9 cellular contexts compared by ENCODE assay signal in the genomic region with DNA sequence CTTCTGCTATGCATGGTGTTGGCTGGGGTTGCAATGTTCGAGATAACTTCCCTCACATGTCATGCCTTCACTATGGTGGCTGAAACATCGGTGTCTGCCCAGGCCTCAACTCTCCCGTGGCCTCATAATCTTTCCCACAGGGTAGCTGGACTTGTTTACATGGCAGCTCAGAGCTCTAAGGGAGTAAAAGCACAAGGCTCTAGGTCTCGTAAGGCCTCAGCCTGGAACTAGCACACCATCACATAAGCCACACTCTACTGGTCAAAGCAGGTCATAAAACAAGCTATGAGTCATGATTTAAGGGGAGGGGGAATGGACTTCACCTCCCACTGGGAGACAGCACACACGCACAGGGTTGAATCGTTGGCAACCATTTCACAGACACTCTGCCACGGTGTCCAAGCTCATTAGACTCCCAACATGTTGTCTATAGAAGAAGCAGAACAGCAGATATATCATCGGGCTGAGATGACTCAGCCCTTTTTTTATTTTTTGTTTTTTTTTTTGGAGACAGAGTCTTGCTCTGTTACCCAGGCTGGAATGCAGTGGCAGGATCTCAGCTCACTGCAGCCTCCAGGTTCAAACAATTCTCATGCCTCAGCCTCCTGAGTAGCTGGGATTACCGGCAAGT.
DNase-seq lines count a peak whose midpoint lies in the region; ATAC-seq, FAIRE-seq and TF ChIP-seq lines count a peak whose summit lies in the region.
"Had no signal": no experiment of that assay in that cellular context is flagged by ENCODE, and none has a peak within 500 bp of the region (broad histone marks: within the 10 kb centered on the region; RNA-seq: fewer than 3 reads in every experiment).

No MANE protein-coding gene starts in this region.

- dilution Hi-C loops in endothelial cell of umbilical vein (cut with MboI; ENCODE audit: extremely low pct_ligation_motif_present, low sequenced_read_pairs), result no loop called here

- H3K9ac ChIP-seq in endothelial cell of umbilical vein (replicated peaks; ENCODE audit: extremely low read depth, insufficient read depth, low read length), result peak overlapping the region; percentile 1
- H3K9ac ChIP-seq in muscle layer of colon (ENCODE audit: low read length), result no peak overlapping the region

- no peaks in the 10 kb centered on the region for H3K9me1 ChIP-seq in endothelial cell of umbilical vein (replicated peaks; ENCODE audit: control insufficient read depth, extremely low read depth, insufficient read depth, low read length)

- H3K9me3 Mint-ChIP-seq in stimulated activated effector memory CD8-positive, alpha-beta T cell treated with anti-CD3 and anti-CD28 coated beads, Interleukin-12 subunit alpha, Interleukin-12 subunit beta, amount 100 ng/mL, for 72 hours, result no peaks in the 10 kb centered on the region

- CTCF ChIA-PET in endothelial cell of umbilical vein (lab: Charles Lee), result interaction anchor here (0.6 to 4.4 kb wide), 13 partner anchors 10 to 119 kb away, joined by 3 to 26 read pairs (median 5); no protein-coding TSS in a partner anchor

- DNase-seq in AG10803 (ENCODE audit: low read depth) (peak; percentile 100), NB4 (ENCODE audit: low read depth) (peak; percentile 83), endothelial cell of umbilical vein (ENCODE audit: low read depth, low spot score) (peak; percentile 89), Kasumi-1 (lab: John Stamatoyannopoulos, UW) (no peak), activated T-cell treated with anti-CD3 and anti-CD28 coated beads for 4 hours (no peak)
- no peak for DNase-seq in stimulated activated effector memory CD8-positive, alpha-beta T cell treated with anti-CD3 and anti-CD28 coated beads, Interleukin-12 subunit alpha, Interleukin-12 subunit beta, amount 100 ng/mL, for 72 hours (ENCODE audit: low spot score in 2 of 2)
- DNase-seq in activated effector memory CD4-positive, alpha-beta T cell treated with anti-CD3 and anti-CD28 coated beads, Interleukin-2, amount 50 U/mL, for 16 hours, result no peak
- DNase-seq: right lobe of liver had no signal

- H3K4me3 ChIP-seq in AG10803 (ENCODE audit: low read length), result no peak overlapping the region
- H3K4me3 ChIP-seq in NB4 (ENCODE audit: low read depth, low read length), result no peak overlapping the region
- no peak overlapping the region for H3K4me3 ChIP-seq in endothelial cell of umbilical vein (replicated peaks in 1 of 3; ENCODE audit: insufficient read depth in 1 of 3, low read depth in 1 of 3, low read length in 3 of 3)
- peak overlapping the region in 1 of 2 donors; percentile 0 for H3K4me3 ChIP-seq in muscle layer of colon (ENCODE audit: low read depth in 1 of 2, low read length in 2 of 2)
- H3K4me3 ChIP-seq: right lobe of liver had no signal

- TF ChIP-seq CTCF in AG10803 (conservative IDR thresholded peaks at IDR 0.05; ENCODE audit: low read length) (no peak; the same call in 1 of the 2 replicates), NB4 (IDR thresholded peaks at IDR 0.05; ENCODE audit: low read depth, low read length) (no peak), endothelial cell of umbilical vein (IDR thresholded peaks at IDR 0.05; ENCODE audit: extremely low read depth in 1 of 2, insufficient read depth in 1 of 2, low read depth in 1 of 2, low read length in 2 of 2) (no peak)

- POLR2A ChIA-PET in endothelial cell of umbilical vein (lab: Charles Lee), result interaction anchor here (0.6 to 0.7 kb wide), 2 partner anchors 99 to 302 kb away, joined by 3 to 4 read pairs; no protein-coding TSS in a partner anchor

- H3K27ac Mint-ChIP-seq in stimulated activated effector memory CD8-positive, alpha-beta T cell treated with anti-CD3 and anti-CD28 coated beads, Interleukin-12 subunit alpha, Interleukin-12 subunit beta, amount 100 ng/mL, for 72 hours, result no peak overlapping the region

- H3K36me3 ChIP-seq in endothelial cell of umbilical vein (ENCODE audit: control insufficient read depth in 2 of 2, extremely low read depth in 1 of 2, insufficient read depth in 2 of 2, low read length in 2 of 2), result no peaks in the 10 kb centered on the region
- H3K36me3 ChIP-seq in muscle layer of colon (ENCODE audit: insufficient read depth, low read length), result no peaks in the 10 kb centered on the region
- H3K36me3 ChIP-seq: right lobe of liver had no signal

- H4K20me1 ChIP-seq in endothelial cell of umbilical vein (replicated peaks; ENCODE audit: control insufficient read depth, extremely low read depth, insufficient read depth, low read length), result no peaks in the 10 kb centered on the region

- H3K27ac ChIP-seq in endothelial cell of umbilical vein (ENCODE audit: insufficient read depth, low read depth, low read length) (peak overlapping the region; percentile 61), muscle layer of colon (ENCODE audit: low read depth, low read length) (peak overlapping the region; percentile 80)

- no peak overlapping the region for H3K4me2 ChIP-seq in endothelial cell of umbilical vein (ENCODE audit: insufficient read depth, low read length)

- TF ChIP-seq POLR2A in NB4 (IDR thresholded peaks at IDR 0.05; ENCODE audit: extremely low read depth, insufficient read length) (no peak), endothelial cell of umbilical vein (IDR thresholded peaks at IDR 0.05; ENCODE audit: low read depth, low read length) (no peak)

- H2AFZ ChIP-seq in endothelial cell of umbilical vein (ENCODE audit: low read depth, low read length), result peak overlapping the region; percentile 7

- peaks cover 6% of the 10 kb centered on the region for H3K4me1 Mint-ChIP-seq in stimulated activated effector memory CD8-positive, alpha-beta T cell treated with anti-CD3 and anti-CD28 coated beads, Interleukin-12 subunit alpha, Interleukin-12 subunit beta, amount 100 ng/mL, for 72 hours

- H3K27me3 ChIP-seq in endothelial cell of umbilical vein (ENCODE audit: control insufficient read depth in 2 of 2, insufficient read depth in 2 of 2, low read length in 2 of 2) (no peaks in the 10 kb centered on the region), muscle layer of colon (ENCODE audit: control insufficient read depth in 1 of 2, insufficient read depth in 2 of 2, low read length in 2 of 2) (no peaks in the 10 kb centered on the region)
- H3K27me3 ChIP-seq: right lobe of liver had no signal

- H3K4me3 Mint-ChIP-seq in stimulated activated effector memory CD8-positive, alpha-beta T cell treated with anti-CD3 and anti-CD28 coated beads, Interleukin-12 subunit alpha, Interleukin-12 subunit beta, amount 100 ng/mL, for 72 hours, result no peak overlapping the region

- no peak for ATAC-seq in stimulated activated effector memory CD8-positive, alpha-beta T cell treated with anti-CD3 and anti-CD28 coated beads, Interleukin-12 subunit alpha, Interleukin-12 subunit beta, amount 100 ng/mL, for 72 hours

- no peaks in the 10 kb centered on the region for H3K9me3 ChIP-seq in endothelial cell of umbilical vein (replicated peaks; ENCODE audit: control insufficient read depth, insufficient read depth, low read length)
- H3K9me3 ChIP-seq in muscle layer of colon (ENCODE audit: low read length), result no peaks in the 10 kb centered on the region
- H3K9me3 ChIP-seq: right lobe of liver had no signal

- intact Hi-C loops in endothelial cell of umbilical vein (cut with micrococcal nuclease), result no loop called here

- no peaks in the 10 kb centered on the region for H3K36me3 Mint-ChIP-seq in stimulated activated effector memory CD8-positive, alpha-beta T cell treated with anti-CD3 and anti-CD28 coated beads, Interleukin-12 subunit alpha, Interleukin-12 subunit beta, amount 100 ng/mL, for 72 hours

- peak; percentile 83 for FAIRE-seq in endothelial cell of umbilical vein (lab: Jason Lieb, UNC)

- no peaks in the 10 kb centered on the region for H3K79me2 ChIP-seq in endothelial cell of umbilical vein (ENCODE audit: control insufficient read depth, insufficient read depth, low read length)

- H3K4me1 ChIP-seq in endothelial cell of umbilical vein (ENCODE audit: control insufficient read depth, extremely low read depth, insufficient read depth, low read length) (peaks cover 35% of the 10 kb centered on the region), muscle layer of colon (ENCODE audit: insufficient read depth, low read length) (peaks cover 66% of the 10 kb centered on the region)

- BruUV-seq in endothelial cell of umbilical vein (replicated peaks; lab: Mats Ljungman, UMichigan), result no TSS peak

TF ChIP-seq in endothelial cell of umbilical vein, 7 proteins besides CTCF, POLR2A, EP300 and RAD21:
- TF ChIP-seq, protein P1, sequence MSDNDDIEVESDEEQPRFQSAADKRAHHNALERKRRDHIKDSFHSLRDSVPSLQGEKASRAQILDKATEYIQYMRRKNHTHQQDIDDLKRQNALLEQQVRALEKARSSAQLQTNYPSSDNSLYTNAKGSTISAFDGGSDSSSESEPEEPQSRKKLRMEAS (IDR thresholded peaks at IDR 0.05; ENCODE audit: insufficient read depth, insufficient read length), result no peak
- TF ChIP-seq FOS (IDR thresholded peaks at IDR 0.05; ENCODE audit: borderline replicate concordance, insufficient read depth, low read length) (peak; percentile 70), POLR2AphosphoS5 (IDR thresholded peaks at IDR 0.05; ENCODE audit: insufficient read depth, low read depth, low read length) (no peak), JUN (IDR thresholded peaks at IDR 0.05; ENCODE audit: borderline replicate concordance, insufficient read depth, insufficient read length, low read depth) (peak; percentile 78)

Comparison
In these comparisons a context has a peak if more than half of its experiments do, and no peak if none do; other contexts are left out.
1. DNase-seq: peak in AG10803 (single experiment), NB4 (single experiment) and endothelial cell of umbilical vein (single experiment); none in stimulated activated effector memory CD8-positive, alpha-beta T cell treated with anti-CD3 and anti-CD28 coated beads, Interleukin-12 subunit alpha, Interleukin-12 subunit beta, amount 100 ng/mL, for 72 hours (0 of 2), Kasumi-1 (0 of 2), activated T-cell treated with anti-CD3 and anti-CD28 coated beads for 4 hours (single experiment) and activated effector memory CD4-positive, alpha-beta T cell treated with anti-CD3 and anti-CD28 coated beads, Interleukin-2, amount 50 U/mL, for 16 hours (single experiment).